26 cellular contexts compared by ENCODE assay signal in the genomic region with DNA sequence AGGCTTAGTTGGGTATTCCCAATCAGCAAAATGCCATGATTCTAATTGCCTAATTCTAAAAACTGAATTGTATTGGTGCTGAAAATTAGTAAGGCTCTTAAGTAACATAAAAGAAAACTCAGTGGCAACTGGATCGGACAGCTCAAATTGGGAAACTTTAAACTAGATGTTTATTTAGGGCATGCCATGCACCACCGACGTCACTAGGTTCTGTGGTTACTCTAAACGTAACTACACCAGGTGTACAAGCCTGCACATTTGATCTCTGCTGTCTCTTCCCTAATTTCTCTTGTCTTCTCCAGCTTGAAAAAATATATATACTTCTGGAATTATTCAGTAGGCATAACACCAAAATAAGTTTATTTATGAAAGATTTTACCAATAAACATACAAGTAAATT.
"Had no signal": no experiment of that assay in that cellular context is flagged by ENCODE, and none has a peak within 500 bp of the region (broad histone marks: within the 10 kb centered on the region; RNA-seq: fewer than 3 reads in every experiment).

No MANE protein-coding gene starts in this region.

- H3K36me3 ChIP-seq: esophagus squamous epithelium, heart right ventricle, neutrophil, prostate gland, right atrium auricular region, spleen, tibial artery had no signal

- H3K9ac ChIP-seq: parathyroid adenoma had no signal

- H3K27me3 ChIP-seq: esophagus squamous epithelium, heart right ventricle, neutrophil, right atrium auricular region, testis, tibial artery had no signal

- H3K27ac ChIP-seq: coronary artery, esophagus squamous epithelium, heart right ventricle, neutrophil, parathyroid adenoma, right atrium auricular region, skin epidermis, spleen, testis, tibial artery had no signal

- DNase-seq: dermis blood vessel endothelial cell; effector memory CD4-positive, alpha-beta T cell; erythroblast; esophagus squamous epithelium; foreskin melanocyte; glutamatergic neuron; heart right ventricle; hypothalamus; immature natural killer cell; mesenchymal stem cell; mucosa of descending colon; naive B cell; spleen; stimulated activated CD4-positive, alpha-beta T cell treated with anti-CD3 and anti-CD28 coated beads, Interleukin-4, amount 100 ng/mL, for 4 hours; stimulated activated naive CD8-positive, alpha-beta T cell treated with anti-CD3 and anti-CD28 coated beads, Interleukin-15, Interleukin-2, amounts not matched to agents 100 U/mL and 50 U/mL, for 24 hours; substantia nigra; testis; tibial artery had no signal

- H3K4me1 ChIP-seq: esophagus squamous epithelium, heart right ventricle, parathyroid adenoma, prostate gland, right atrium auricular region, spleen, testis, tibial artery had no signal

- ATAC-seq: heart right ventricle; natural killer cell treated with Interleukin-12 subunit alpha and Interleukin-12 subunit beta and Interleukin-15 and Interleukin-18, amount 100 ng/mL, for 72 hours; stimulated activated memory B cell treated with anti-CD40 and anti-IgM and Interleukin-4, amounts not matched to agents 10 μg/mL and 1 μg/mL and 100 μg/mL, for 72 hours; stimulated activated naive CD8-positive, alpha-beta T cell treated with anti-CD3 and anti-CD28 coated beads, Interleukin-15, Interleukin-2, amounts not matched to agents 100 U/mL and 50 U/mL, for 24 hours had no signal

- H3K4me3 ChIP-seq: coronary artery, esophagus squamous epithelium, heart right ventricle, mucosa of descending colon, prostate gland, right atrium auricular region, skin epidermis, spleen, testis, tibial artery had no signal

- H3K9me3 ChIP-seq: esophagus squamous epithelium, heart right ventricle, mucosa of descending colon, neutrophil, prostate gland, right atrium auricular region, spleen, testis, tibial artery had no signal
